Comparison of ENCODE assay signal across 1 cellular context in the genomic region with DNA sequence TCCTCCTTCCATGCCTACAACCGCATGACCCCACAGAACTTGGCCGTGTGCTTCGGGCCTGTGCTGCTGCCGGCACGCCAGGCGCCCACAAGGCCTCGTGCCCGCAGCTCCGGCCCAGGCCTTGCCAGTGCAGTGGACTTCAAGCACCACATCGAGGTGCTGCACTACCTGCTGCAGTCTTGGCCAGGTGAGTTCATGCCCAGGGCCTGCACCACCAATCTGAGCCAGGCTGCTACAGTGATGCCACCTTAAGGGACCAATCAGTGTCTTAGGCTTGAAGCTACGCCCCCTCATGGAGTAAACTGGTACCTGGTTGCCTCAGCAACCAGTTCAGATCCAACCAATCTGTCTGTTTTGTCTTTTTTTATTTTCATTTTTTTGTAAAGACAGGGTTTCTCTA.
TF ChIP-seq lines count a peak whose summit lies in the region.

No MANE protein-coding gene starts in this region.

TF ChIP-seq in SK-N-SH treated with all-trans-retinoic acid at 6 μM for 48 hours, 23 proteins besides CTCF, POLR2A, EP300 and RAD21 (continued from another document):
- TF ChIP-seq, protein P1, sequence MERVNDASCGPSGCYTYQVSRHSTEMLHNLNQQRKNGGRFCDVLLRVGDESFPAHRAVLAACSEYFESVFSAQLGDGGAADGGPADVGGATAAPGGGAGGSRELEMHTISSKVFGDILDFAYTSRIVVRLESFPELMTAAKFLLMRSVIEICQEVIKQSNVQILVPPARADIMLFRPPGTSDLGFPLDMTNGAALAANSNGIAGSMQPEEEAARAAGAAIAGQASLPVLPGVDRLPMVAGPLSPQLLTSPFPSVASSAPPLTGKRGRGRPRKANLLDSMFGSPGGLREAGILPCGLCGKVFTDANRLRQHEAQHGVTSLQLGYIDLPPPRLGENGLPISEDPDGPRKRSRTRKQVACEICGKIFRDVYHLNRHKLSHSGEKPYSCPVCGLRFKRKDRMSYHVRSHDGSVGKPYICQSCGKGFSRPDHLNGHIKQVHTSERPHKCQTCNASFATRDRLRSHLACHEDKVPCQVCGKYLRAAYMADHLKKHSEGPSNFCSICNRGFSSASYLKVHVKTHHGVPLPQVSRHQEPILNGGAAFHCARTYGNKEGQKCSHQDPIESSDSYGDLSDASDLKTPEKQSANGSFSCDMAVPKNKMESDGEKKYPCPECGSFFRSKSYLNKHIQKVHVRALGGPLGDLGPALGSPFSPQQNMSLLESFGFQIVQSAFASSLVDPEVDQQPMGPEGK (CRISPR knock-in tag; IDR thresholded peaks at IDR 0.05; ENCODE audit: borderline replicate concordance), result no peak
- TF ChIP-seq CREB5 (CRISPR knock-in tag; IDR thresholded peaks at IDR 0.05; ENCODE audit: low read depth) (no peak), ESRRG (CRISPR knock-in tag; IDR thresholded peaks at IDR 0.05) (no peak), SNAI2 (CRISPR knock-in tag; IDR thresholded peaks at IDR 0.05) (no peak), OSR1 (CRISPR knock-in tag; IDR thresholded peaks at IDR 0.05) (no peak), CSDC2 (CRISPR knock-in tag; IDR thresholded peaks at IDR 0.05) (no peak), TCF4 (CRISPR knock-in tag; IDR thresholded peaks at IDR 0.05; ENCODE audit: borderline replicate concordance) (no peak), ZNF565 (CRISPR knock-in tag; conservative IDR thresholded peaks at IDR 0.05; ENCODE audit: low read depth) (no peak)
- TF ChIP-seq, protein P2, sequence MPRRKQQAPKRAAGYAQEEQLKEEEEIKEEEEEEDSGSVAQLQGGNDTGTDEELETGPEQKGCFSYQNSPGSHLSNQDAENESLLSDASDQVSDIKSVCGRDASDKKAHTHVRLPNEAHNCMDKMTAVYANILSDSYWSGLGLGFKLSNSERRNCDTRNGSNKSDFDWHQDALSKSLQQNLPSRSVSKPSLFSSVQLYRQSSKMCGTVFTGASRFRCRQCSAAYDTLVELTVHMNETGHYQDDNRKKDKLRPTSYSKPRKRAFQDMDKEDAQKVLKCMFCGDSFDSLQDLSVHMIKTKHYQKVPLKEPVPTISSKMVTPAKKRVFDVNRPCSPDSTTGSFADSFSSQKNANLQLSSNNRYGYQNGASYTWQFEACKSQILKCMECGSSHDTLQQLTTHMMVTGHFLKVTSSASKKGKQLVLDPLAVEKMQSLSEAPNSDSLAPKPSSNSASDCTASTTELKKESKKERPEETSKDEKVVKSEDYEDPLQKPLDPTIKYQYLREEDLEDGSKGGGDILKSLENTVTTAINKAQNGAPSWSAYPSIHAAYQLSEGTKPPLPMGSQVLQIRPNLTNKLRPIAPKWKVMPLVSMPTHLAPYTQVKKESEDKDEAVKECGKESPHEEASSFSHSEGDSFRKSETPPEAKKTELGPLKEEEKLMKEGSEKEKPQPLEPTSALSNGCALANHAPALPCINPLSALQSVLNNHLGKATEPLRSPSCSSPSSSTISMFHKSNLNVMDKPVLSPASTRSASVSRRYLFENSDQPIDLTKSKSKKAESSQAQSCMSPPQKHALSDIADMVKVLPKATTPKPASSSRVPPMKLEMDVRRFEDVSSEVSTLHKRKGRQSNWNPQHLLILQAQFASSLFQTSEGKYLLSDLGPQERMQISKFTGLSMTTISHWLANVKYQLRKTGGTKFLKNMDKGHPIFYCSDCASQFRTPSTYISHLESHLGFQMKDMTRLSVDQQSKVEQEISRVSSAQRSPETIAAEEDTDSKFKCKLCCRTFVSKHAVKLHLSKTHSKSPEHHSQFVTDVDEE (CRISPR knock-in tag; IDR thresholded peaks at IDR 0.05), result no peak
